2 cellular contexts compared by ENCODE assay signal in the genomic region with DNA sequence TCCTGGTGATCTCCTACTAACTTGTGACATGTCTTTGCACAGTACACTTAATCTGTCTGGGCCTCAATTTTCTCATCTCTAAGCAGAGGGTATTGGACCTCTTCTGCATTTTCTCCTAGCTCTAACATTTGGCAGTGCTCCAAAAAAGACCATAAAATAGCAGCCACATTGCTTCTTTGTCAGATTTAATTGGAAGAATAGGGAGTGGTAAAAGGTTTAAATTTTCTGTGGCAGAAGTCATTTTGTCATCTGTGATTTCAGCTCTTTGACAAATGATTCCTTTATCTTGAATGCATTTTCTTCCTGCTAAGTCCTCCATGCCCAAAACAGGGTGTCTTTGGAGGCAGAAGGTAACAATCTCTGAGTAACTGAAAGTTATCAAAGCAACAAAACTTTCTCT.
A peak's percentile ranks its signal among the peaks of the same experiment; 100 is the strongest.
TF ChIP-seq lines count a peak whose summit lies in the region.

No MANE protein-coding gene starts in this region.

TF ChIP-seq in SK-N-SH treated with all-trans-retinoic acid at 6 μM for 48 hours, 23 proteins besides CTCF, POLR2A, EP300 and RAD21 (continued from another document):
- TF ChIP-seq, protein P1, sequence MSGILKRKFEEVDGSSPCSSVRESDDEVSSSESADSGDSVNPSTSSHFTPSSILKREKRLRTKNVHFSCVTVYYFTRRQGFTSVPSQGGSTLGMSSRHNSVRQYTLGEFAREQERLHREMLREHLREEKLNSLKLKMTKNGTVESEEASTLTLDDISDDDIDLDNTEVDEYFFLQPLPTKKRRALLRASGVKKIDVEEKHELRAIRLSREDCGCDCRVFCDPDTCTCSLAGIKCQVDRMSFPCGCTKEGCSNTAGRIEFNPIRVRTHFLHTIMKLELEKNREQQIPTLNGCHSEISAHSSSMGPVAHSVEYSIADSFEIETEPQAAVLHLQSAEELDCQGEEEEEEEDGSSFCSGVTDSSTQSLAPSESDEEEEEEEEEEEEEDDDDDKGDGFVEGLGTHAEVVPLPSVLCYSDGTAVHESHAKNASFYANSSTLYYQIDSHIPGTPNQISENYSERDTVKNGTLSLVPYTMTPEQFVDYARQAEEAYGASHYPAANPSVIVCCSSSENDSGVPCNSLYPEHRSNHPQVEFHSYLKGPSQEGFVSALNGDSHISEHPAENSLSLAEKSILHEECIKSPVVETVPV (CRISPR knock-in tag; IDR thresholded peaks at IDR 0.05) = no peak
- TF ChIP-seq SNAI2 (CRISPR knock-in tag; IDR thresholded peaks at IDR 0.05) (0 out of 2 replicates have a peak, but pooled peaks have one; percentile 69), TOX (CRISPR knock-in tag; IDR thresholded peaks at IDR 0.05; ENCODE audit: borderline replicate concordance) (no peak), ESRRG (CRISPR knock-in tag; IDR thresholded peaks at IDR 0.05) (no peak), ISL1 (CRISPR knock-in tag; IDR thresholded peaks at IDR 0.05) (peak; percentile 53; the same call in 1 of the 2 replicates)

TF ChIP-seq in HepG2, 621 proteins besides CTCF, POLR2A, EP300 and RAD21 (continued from another document):
- TF ChIP-seq ZNF496 (CRISPR knock-in tag; IDR thresholded peaks at IDR 0.05; ENCODE audit: insufficient replicate concordance) (no peak), HDAC6 (IDR thresholded peaks at IDR 0.05; ENCODE audit: low read depth, low read length) (no peak), ZNF136 (CRISPR knock-in tag; IDR thresholded peaks at IDR 0.05; ENCODE audit: low read depth) (no peak), WIZ (CRISPR knock-in tag; IDR thresholded peaks at IDR 0.05) (no peak)
- TF ChIP-seq, protein P2, sequence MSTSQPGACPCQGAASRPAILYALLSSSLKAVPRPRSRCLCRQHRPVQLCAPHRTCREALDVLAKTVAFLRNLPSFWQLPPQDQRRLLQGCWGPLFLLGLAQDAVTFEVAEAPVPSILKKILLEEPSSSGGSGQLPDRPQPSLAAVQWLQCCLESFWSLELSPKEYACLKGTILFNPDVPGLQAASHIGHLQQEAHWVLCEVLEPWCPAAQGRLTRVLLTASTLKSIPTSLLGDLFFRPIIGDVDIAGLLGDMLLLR (CRISPR knock-in tag; IDR thresholded peaks at IDR 0.05) = no peak
- TF ChIP-seq, protein P3, sequence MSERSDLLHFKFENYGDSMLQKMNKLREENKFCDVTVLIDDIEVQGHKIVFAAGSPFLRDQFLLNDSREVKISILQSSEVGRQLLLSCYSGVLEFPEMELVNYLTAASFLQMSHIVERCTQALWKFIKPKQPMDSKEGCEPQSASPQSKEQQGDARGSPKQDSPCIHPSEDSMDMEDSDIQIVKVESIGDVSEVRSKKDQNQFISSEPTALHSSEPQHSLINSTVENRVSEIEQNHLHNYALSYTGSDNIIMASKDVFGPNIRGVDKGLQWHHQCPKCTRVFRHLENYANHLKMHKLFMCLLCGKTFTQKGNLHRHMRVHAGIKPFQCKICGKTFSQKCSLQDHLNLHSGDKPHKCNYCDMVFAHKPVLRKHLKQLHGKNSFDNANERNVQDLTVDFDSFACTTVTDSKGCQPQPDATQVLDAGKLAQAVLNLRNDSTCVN (CRISPR knock-in tag; IDR thresholded peaks at IDR 0.05; ENCODE audit: borderline replicate concordance) = no peak
TF ChIP-seq in HepG2: peak in this region for 0.
